Comparison of ENCODE assay signal across 26 cellular contexts in the genomic region with DNA sequence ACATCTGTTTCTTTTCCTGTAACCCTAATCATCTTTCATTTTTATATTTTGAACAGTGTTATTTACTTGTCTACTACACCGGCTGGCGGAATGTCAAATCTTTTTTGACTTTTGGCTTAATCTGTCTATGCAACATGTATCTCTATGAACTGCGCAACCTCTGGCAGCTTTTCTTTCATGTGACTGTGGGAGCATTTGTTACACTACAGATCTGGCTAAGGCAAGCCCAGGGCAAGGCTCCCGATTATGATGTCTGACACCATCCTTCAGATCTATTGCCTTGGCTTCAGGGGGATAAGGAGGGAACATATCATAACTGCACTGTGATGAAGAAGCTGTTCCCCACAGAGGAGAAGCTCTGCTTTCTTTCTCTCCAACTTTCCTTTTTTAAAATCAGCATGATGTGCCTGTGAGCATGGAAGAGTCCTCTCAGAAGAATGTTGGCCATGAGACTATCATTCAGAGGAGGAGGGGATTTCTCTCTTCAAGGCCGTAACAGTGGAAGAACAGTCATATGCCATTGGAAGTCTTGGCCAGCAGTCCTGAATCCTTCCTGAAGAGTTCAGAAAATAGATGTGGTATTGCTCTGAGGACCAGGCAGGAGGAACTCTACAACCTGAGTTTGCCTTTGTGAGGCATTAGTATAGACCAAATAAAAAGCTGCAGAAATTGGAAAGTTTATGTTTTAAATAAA.
A peak's percentile ranks its signal among the peaks of the same experiment; 100 is the strongest.
DNase-seq lines count a peak whose midpoint lies in the region; ATAC-seq and TF ChIP-seq lines count a peak whose summit lies in the region.
"Had no signal": no experiment of that assay in that cellular context is flagged by ENCODE, and none has a peak within 500 bp of the region (broad histone marks: within the 10 kb centered on the region; RNA-seq: fewer than 3 reads in every experiment).

No MANE protein-coding gene starts in this region.

- TF ChIP-seq CTCF in HFFc6 (IDR thresholded peaks at IDR 0.05): no peak
- TF ChIP-seq CTCF in colonic mucosa (IDR thresholded peaks at IDR 0.05): no peak
- TF ChIP-seq CTCF in left ventricle myocardium inferior (IDR thresholded peaks at IDR 0.05; ENCODE audit: borderline replicate concordance): no peak
- no peak for TF ChIP-seq CTCF in type B pancreatic cell (conservative IDR thresholded peaks at IDR 0.05)

- intact Hi-C loops in colonic mucosa (cut with DNase I): no loop called here
- intact Hi-C loops in left ventricle myocardium inferior (cut with micrococcal nuclease): no loop called here
- intact Hi-C loops in sciatic nerve (cut with DNase I): no loop called here

- no peak for DNase-seq in HFFc6
- DNase-seq in colonic mucosa: peak; percentile 25
- no peak for DNase-seq in left ventricle myocardium inferior
- no peak for DNase-seq in sciatic nerve (ENCODE audit: low spot score)
- DNase-seq in RKO (ENCODE audit: low spot score): no peak
- no peak for DNase-seq in type B pancreatic cell (ENCODE audit: extremely low spot score, unreplicated experiment)
- DNase-seq: activated naive CD4-positive, alpha-beta T cell treated with Interleukin-2 at 50 U/mL for 16 hours; activated T-cell treated with anti-CD3 and anti-CD28 coated beads, Interleukin-2, amount 50 U/mL, for 4 hours; CD4-positive, alpha-beta T cell; DMS 273 treated with DMSO at 0.1 percent for 48 hours; glutamatergic neuron; left colon; MM.1S; NCI-H1436; NCI-H524 treated with DMSO at 0.1 percent for 48 hours; stimulated activated naive CD4-positive, alpha-beta T cell; T1000; thyroid gland had no signal

- H3K4me1 Mint-ChIP-seq in HFFc6 (ENCODE audit: low read depth) (peaks cover 34% of the 10 kb centered on the region), type B pancreatic cell (ENCODE audit: unreplicated experiment) (no peaks in the 10 kb centered on the region)
- H3K4me1 Mint-ChIP-seq: mesothelial cell of epicardium had no signal

- H3K27me3 ChIP-seq in colonic mucosa (no peaks in the 10 kb centered on the region), left ventricle myocardium inferior (ENCODE audit: low read depth) (no peaks in the 10 kb centered on the region)
- H3K27me3 ChIP-seq: thyroid gland had no signal

- H3K36me3 Mint-ChIP-seq in HFFc6 (ENCODE audit: low read depth) (peaks cover 4% of the 10 kb centered on the region; the same call in 1 of the 2 replicates), type B pancreatic cell (peaks cover 11% of the 10 kb centered on the region)

- H3K9ac ChIP-seq in colonic mucosa (ENCODE audit: low read depth in 2 of 2, low read length in 2 of 2): no peak overlapping the region

- H3K27me3 Mint-ChIP-seq in HFFc6 (ENCODE audit: insufficient read depth) (no peaks in the 10 kb centered on the region; the same call in none of the 2 replicates), type B pancreatic cell (no peaks in the 10 kb centered on the region)
- H3K27me3 Mint-ChIP-seq: CD4-positive, alpha-beta T cell; central memory CD8-positive, alpha-beta T cell; natural killer cell treated with Interleukin-12 subunit alpha and Interleukin-12 subunit beta and Interleukin-15 and Interleukin-18, amount 100 ng/mL, for 72 hours; progenitor cell of endocrine pancreas had no signal

- H3K9me3 Mint-ChIP-seq in HFFc6 (no peaks in the 10 kb centered on the region), type B pancreatic cell (peaks cover 2% of the 10 kb centered on the region)
- H3K9me3 Mint-ChIP-seq: activated T-cell treated with anti-CD3 and anti-CD28 coated beads, Interleukin-2, amount 50 U/mL, for 4 hours; CD4-positive, alpha-beta T cell; central memory CD8-positive, alpha-beta T cell; natural killer cell treated with Interleukin-12 subunit alpha and Interleukin-12 subunit beta and Interleukin-15 and Interleukin-18, amount 100 ng/mL, for 72 hours had no signal

- H3K4me1 ChIP-seq in colonic mucosa (no peaks in the 10 kb centered on the region), left ventricle myocardium inferior (peaks cover 28% of the 10 kb centered on the region)
- H3K4me1 ChIP-seq: thyroid gland had no signal

- H3K4me3 Mint-ChIP-seq in HFFc6 (no peak overlapping the region), type B pancreatic cell (no peak overlapping the region)
- H3K4me3 Mint-ChIP-seq: activated T-cell treated with anti-CD3 and anti-CD28 coated beads, Interleukin-2, amount 50 U/mL, for 4 hours; CD4-positive, alpha-beta T cell; central memory CD8-positive, alpha-beta T cell; mesothelial cell of epicardium; natural killer cell treated with Interleukin-12 subunit alpha and Interleukin-12 subunit beta and Interleukin-15 and Interleukin-18, amount 100 ng/mL, for 72 hours had no signal

- H3K27ac ChIP-seq in colonic mucosa: no peak overlapping the region
- peak overlapping the region; percentile 50 for H3K27ac ChIP-seq in left ventricle myocardium inferior (replicated peaks)
- H3K27ac ChIP-seq: RWPE1, thyroid gland had no signal

- no peaks in the 10 kb centered on the region for H3K9me3 ChIP-seq in colonic mucosa
- H3K9me3 ChIP-seq in left ventricle myocardium inferior (replicated peaks): peaks cover 4% of the 10 kb centered on the region
- H3K9me3 ChIP-seq: thyroid gland had no signal

- H3K4me3 ChIP-seq in colonic mucosa (no peak overlapping the region), left ventricle myocardium inferior (no peak overlapping the region)
- H3K4me3 ChIP-seq: smooth muscle cell, thyroid gland had no signal

- no peaks in the 10 kb centered on the region for H3K36me3 ChIP-seq in colonic mucosa
- H3K36me3 ChIP-seq in left ventricle myocardium inferior: peaks cover 7% of the 10 kb centered on the region

- ATAC-seq in sciatic nerve (peak; percentile 80), GM18498 (IDR thresholded peaks at IDR 0.05; ENCODE audit: unreplicated experiment) (no peak), HG03378 (IDR thresholded peaks at IDR 0.05; ENCODE audit: unreplicated experiment) (no peak)
- ATAC-seq: activated T-cell treated with anti-CD3 and anti-CD28 coated beads, Interleukin-2, amount 50 U/mL, for 4 hours; left colon; natural killer cell treated with Interleukin-12 subunit alpha and Interleukin-12 subunit beta and Interleukin-15 and Interleukin-18, amount 100 ng/mL, for 72 hours had no signal

- peak overlapping the region; percentile 62 for H3K27ac Mint-ChIP-seq in HFFc6
- no peak overlapping the region for H3K27ac Mint-ChIP-seq in type B pancreatic cell
- H3K27ac Mint-ChIP-seq: CD4-positive, alpha-beta T cell; mesothelial cell of epicardium; natural killer cell treated with Interleukin-12 subunit alpha and Interleukin-12 subunit beta and Interleukin-15 and Interleukin-18, amount 100 ng/mL, for 72 hours; progenitor cell of endocrine pancreas had no signal
